ENCODE assay signal across 1 cellular context in genomic region chr15:49225572-49226281, GRCh38.
TF ChIP-seq lines count a peak whose summit lies in the region.

No MANE protein-coding gene starts in this region.

TF ChIP-seq in H1, 55 proteins besides CTCF, POLR2A, EP300 and RAD21 (continued from another document):
- TF ChIP-seq HDAC6 (IDR thresholded peaks at IDR 0.05; ENCODE audit: low read depth, low read length) (no peak), CHD7 (IDR thresholded peaks at IDR 0.05; ENCODE audit: insufficient replicate concordance, low read length) (no peak)
